In genomic region chr1:84480658-84481057, GRCh38 we compare ENCODE assay signal across 9 cellular contexts. TPM values are rescaled to one million over a fixed set of nuclear protein-coding genes. Genes with fewer than 3 reads are reported as not detected.
DNase-seq lines count a peak whose midpoint lies in the region; ATAC-seq and TF ChIP-seq lines count a peak whose summit lies in the region.
"Had no signal": no experiment of that assay in that cellular context is flagged by ENCODE, and none has a peak within 500 bp of the region (broad histone marks: within the 10 kb centered on the region; RNA-seq: fewer than 3 reads in every experiment).

No MANE protein-coding gene starts in this region.

- H3K4me3 Mint-ChIP-seq in brain (peak overlapping the region; percentile 65 to 100 (median 99)), neural progenitor cell (peak overlapping the region; percentile 42), chondrocyte (ENCODE audit: unreplicated experiment) (no peak overlapping the region)

- no peak overlapping the region for H3K27ac ChIP-seq in neural progenitor cell

- peaks cover 11 to 18% (median 13%) of the 10 kb centered on the region in 5 experiments for H3K9me3 Mint-ChIP-seq in brain
- peaks cover 15% of the 10 kb centered on the region for H3K9me3 Mint-ChIP-seq in neural progenitor cell
- H3K9me3 Mint-ChIP-seq in chondrocyte (ENCODE audit: low read depth): peaks cover 9% of the 10 kb centered on the region

- TF ChIP-seq CTCF in brain (conservative IDR thresholded peaks at IDR 0.05) (no peak), neural progenitor cell (IDR thresholded peaks at IDR 0.05) (no peak), chondrocyte (IDR thresholded peaks at IDR 0.05) (no peak)

- H3F3A ChIP-seq in neural progenitor cell (ENCODE audit: low read depth): no peaks in the 10 kb centered on the region

- peak overlapping the region; percentile 91 for H3K4me2 ChIP-seq in neural progenitor cell

- H3K4me3 ChIP-seq in GM08714 (ENCODE audit: low read length) (peak overlapping the region; percentile 97; the same call in 1 of the 2 replicates), neural progenitor cell (peak overlapping the region; percentile 66)

- H3K9me3 ChIP-seq in neural progenitor cell (ENCODE audit: low read depth): no peaks in the 10 kb centered on the region

- peak; percentile 24 for ATAC-seq in HG03432 (IDR thresholded peaks at IDR 0.05; ENCODE audit: unreplicated experiment)

- no peak overlapping the region for H3K9ac ChIP-seq in neural progenitor cell

- H3K36me3 Mint-ChIP-seq in brain (peaks cover 45% of the 10 kb centered on the region), neural progenitor cell (peaks cover 9% of the 10 kb centered on the region), chondrocyte (ENCODE audit: low read depth) (peaks cover 18% of the 10 kb centered on the region)

- H3K4me1 Mint-ChIP-seq in brain: peaks cover 38% of the 10 kb centered on the region
- peaks cover 16% of the 10 kb centered on the region for H3K4me1 Mint-ChIP-seq in neural progenitor cell
- peaks cover 27% of the 10 kb centered on the region for H3K4me1 Mint-ChIP-seq in chondrocyte (ENCODE audit: low read depth)

- peaks cover 7% of the 10 kb centered on the region for H3K36me3 ChIP-seq in neural progenitor cell

- H4K20me1 ChIP-seq in neural progenitor cell (ENCODE audit: low read depth): peaks cover 28% of the 10 kb centered on the region

- no peak overlapping the region for H2AFZ ChIP-seq in neural progenitor cell (replicated peaks)

- DNase-seq in neural progenitor cell (ENCODE audit: low spot score) (no peak), chondrocyte (ENCODE audit: low spot score) (no peak), hypothalamus (lab: John Stamatoyannopoulos, UW) (no peak), NCI-H446 treated with DMSO at 0.1 percent for 48 hours (lab: John Stamatoyannopoulos, UW) (no peak), SHP77 treated with DMSO at 0.1 percent for 48 hours (lab: John Stamatoyannopoulos, UW) (no peak)

- H3K27me3 ChIP-seq in neural progenitor cell: peaks cover 31% of the 10 kb centered on the region

- H3K79me2 ChIP-seq in neural progenitor cell (ENCODE audit: low read depth): peaks cover 46% of the 10 kb centered on the region

- H3K4me1 ChIP-seq in neural progenitor cell: peaks cover 9% of the 10 kb centered on the region

- H3K27me3 Mint-ChIP-seq in brain (peaks cover 40% of the 10 kb centered on the region), neural progenitor cell (ENCODE audit: insufficient read depth, low read depth) (peaks cover 10% of the 10 kb centered on the region), chondrocyte (ENCODE audit: low read depth) (peaks cover 14% of the 10 kb centered on the region)

- H3K27ac Mint-ChIP-seq in brain: no peak overlapping the region
- no peak overlapping the region for H3K27ac Mint-ChIP-seq in neural progenitor cell
- no peak overlapping the region for H3K27ac Mint-ChIP-seq in chondrocyte (ENCODE audit: unreplicated experiment)

RNA-seq across cellular contexts. Expression of gene RPF1, which starts 1.6 kb away (rescaled TPM):
- 26.7 TPM for polyA plus RNA-seq in brain (ENCODE audit: insufficient read depth, low read depth, low replicate concordance)
- total RNA-seq in neural progenitor cell (ENCODE audit: low replicate concordance) (51.8 and 81.6 TPM in 2 replicates), chondrocyte (18.7 to 24.3 TPM (median 18.8 TPM) in 3 replicates)

RNA-seq across cellular contexts. Expression of gene SPATA1, which starts 25.5 kb away (rescaled TPM):
- polyA plus RNA-seq in brain (ENCODE audit: insufficient read depth, low read depth, low replicate concordance): not detected
- 2.5 and 3.3 TPM in 2 replicates for total RNA-seq in neural progenitor cell (ENCODE audit: low replicate concordance)
- 1.0 to 2.1 TPM (median 1.1 TPM) in 3 replicates for total RNA-seq in chondrocyte
- total RNA-seq: SK-MEL-5 had no signal

RNA-seq across cellular contexts. Expression of gene GNG5, which starts 25.7 kb away (rescaled TPM):
- 83.1 TPM for polyA plus RNA-seq in brain (ENCODE audit: insufficient read depth, low read depth, low replicate concordance)
- 95.0 and 108 TPM in 2 replicates for total RNA-seq in neural progenitor cell (ENCODE audit: low replicate concordance)
- 94.1 to 121 TPM (median 112 TPM) in 3 replicates for total RNA-seq in chondrocyte
